In genomic region chr5:109370343-109370742, GRCh38 we compare ENCODE assay signal across 27 cellular contexts.
"Had no signal": no experiment of that assay in that cellular context is flagged by ENCODE, and none has a peak within 500 bp of the region (broad histone marks: within the 10 kb centered on the region; RNA-seq: fewer than 3 reads in every experiment).

No MANE protein-coding gene starts in this region.

- H3K4me3 ChIP-seq: neural progenitor cell, ovary, psoas muscle, right lobe of liver, sigmoid colon, stomach, thoracic aorta, thyroid gland, tibial nerve, upper lobe of left lung, vagina had no signal

- ATAC-seq: psoas muscle; right cardiac atrium; right lobe of liver; stimulated activated effector memory CD8-positive, alpha-beta T cell treated with anti-CD3 and anti-CD28 coated beads, Interleukin-12 subunit alpha, Interleukin-12 subunit beta, amount 100 ng/mL, for 72 hours; stimulated activated naive B cell treated with anti-CD40 and anti-IgM and Interleukin-4, amounts not matched to agents 10 μg/mL and 1 μg/mL and 100 μg/mL, for 72 hours had no signal

- H3K9me3 ChIP-seq: sigmoid colon, thoracic aorta, thyroid gland had no signal

- H3K27ac ChIP-seq: neural progenitor cell, ovary, parathyroid adenoma, psoas muscle, right lobe of liver, sigmoid colon, stomach, thoracic aorta, thyroid gland, tibial nerve, upper lobe of left lung, vagina had no signal

- H3K27me3 Mint-ChIP-seq: progenitor cell of endocrine pancreas; stimulated activated naive B cell treated with anti-CD40 and anti-IgM and Interleukin-4, amounts not matched to agents 10 μg/mL and 1 μg/mL and 100 μg/mL, for 72 hours; stimulated activated naive CD8-positive, alpha-beta T cell treated with anti-CD3 and anti-CD28 coated beads, Interleukin-15, Interleukin-2, amounts not matched to agents 100 ng/mL and 50 ng/mL, for 24 hours had no signal

- H3K36me3 ChIP-seq: ovary had no signal

- H3K4me2 ChIP-seq: neural progenitor cell had no signal

- H3K4me1 ChIP-seq: neural progenitor cell, right lobe of liver had no signal

- H2AFZ ChIP-seq: neural progenitor cell, parathyroid adenoma had no signal

- H3K4me1 Mint-ChIP-seq: neural progenitor cell had no signal

- H3K27ac Mint-ChIP-seq: nephron; neural progenitor cell; progenitor cell of endocrine pancreas; stimulated activated effector memory CD8-positive, alpha-beta T cell treated with anti-CD3 and anti-CD28 coated beads, Interleukin-12 subunit alpha, Interleukin-12 subunit beta, amount 100 ng/mL, for 72 hours; stimulated activated naive B cell treated with anti-CD40 and anti-IgM and Interleukin-4, amounts not matched to agents 10 μg/mL and 1 μg/mL and 100 μg/mL, for 72 hours; stimulated activated naive CD8-positive, alpha-beta T cell treated with anti-CD3 and anti-CD28 coated beads, Interleukin-15, Interleukin-2, amounts not matched to agents 100 ng/mL and 50 ng/mL, for 24 hours had no signal

- DNase-seq: occipital lobe; ovary; posterior cingulate gyrus; psoas muscle; right cardiac atrium; right lobe of liver; sigmoid colon; small intestine; stimulated activated CD4-positive, alpha-beta T cell treated with anti-CD3 and anti-CD28 coated beads, Interleukin-15, amount 100 ng/mL, for 24 hours; stimulated activated CD4-positive, alpha-beta T cell treated with anti-CD3 and anti-CD28 coated beads, Interleukin-2, amount 100 ng/mL, for 24 hours; stimulated activated CD4-positive, alpha-beta T cell treated with anti-CD3 and anti-CD28 coated beads, Interleukin-2, amount 100 ng/mL, for 48 hours; stimulated activated CD4-positive, alpha-beta T cell treated with anti-CD3 and anti-CD28 coated beads, Interleukin-4, amount 100 ng/mL, for 24 hours; stimulated activated naive B cell treated with anti-CD40 and anti-IgM and Interleukin-4, amounts not matched to agents 10 μg/mL and 1 μg/mL and 100 μg/mL, for 72 hours; stimulated activated naive CD4-positive, alpha-beta T cell treated with Interleukin-2 at 50 U/mL for 16 hours; stomach; thyroid gland; trophoblast cell; upper lobe of left lung had no signal

- H3K4me3 Mint-ChIP-seq: nephron; neural progenitor cell; stimulated activated effector memory CD8-positive, alpha-beta T cell treated with anti-CD3 and anti-CD28 coated beads, Interleukin-12 subunit alpha, Interleukin-12 subunit beta, amount 100 ng/mL, for 72 hours; stimulated activated naive B cell treated with anti-CD40 and anti-IgM and Interleukin-4, amounts not matched to agents 10 μg/mL and 1 μg/mL and 100 μg/mL, for 72 hours; stimulated activated naive CD8-positive, alpha-beta T cell treated with anti-CD3 and anti-CD28 coated beads, Interleukin-15, Interleukin-2, amounts not matched to agents 100 ng/mL and 50 ng/mL, for 24 hours had no signal

- H3K9me3 Mint-ChIP-seq: stimulated activated effector memory CD8-positive, alpha-beta T cell treated with anti-CD3 and anti-CD28 coated beads, Interleukin-12 subunit alpha, Interleukin-12 subunit beta, amount 100 ng/mL, for 72 hours; stimulated activated naive B cell treated with anti-CD40 and anti-IgM and Interleukin-4, amounts not matched to agents 10 μg/mL and 1 μg/mL and 100 μg/mL, for 72 hours had no signal
